ENCODE assay signal across 21 cellular contexts in genomic region chr7:87082675-87083074, GRCh38.
"Had no signal": no experiment of that assay in that cellular context is flagged by ENCODE, and none has a peak within 500 bp of the region (broad histone marks: within the 10 kb centered on the region; RNA-seq: fewer than 3 reads in every experiment).

No MANE protein-coding gene starts in this region.

- H3K27ac ChIP-seq: KMS-11, RWPE1 had no signal

- FAIRE-seq: HepG2 had no signal

- DNase-seq: IMR-90, Kasumi-1, MM.1S, NCI-H1092 treated with DMSO at 0.1 percent for 48 hours, NCI-H1436, NCI-H187, NCI-H2029, NCI-H2081 treated with DMSO at 0.1 percent for 48 hours, NCI-H2171, NCI-H226, NCI-H446, NCI-H510A, NCI-H524 treated with DMSO at 0.1 percent for 48 hours, NCI-H774, PC-3, SHP77 had no signal

- ATAC-seq: HepG2, Panc1, PC-3, SK-N-SH treated with all-trans-retinoic acid at 6 μM for 48 hours had no signal

- H3K4me2 ChIP-seq: KMS-11 had no signal

- H3K9ac ChIP-seq: KMS-11 had no signal
